Comparison of ENCODE assay signal across 9 cellular contexts in genomic region chr1:179091691-179092165, GRCh38. TPM values are rescaled to one million over a fixed set of nuclear protein-coding genes. Genes with fewer than 3 reads are reported as not detected.
A peak's percentile ranks its signal among the peaks of the same experiment; 100 is the strongest.
DNase-seq lines count a peak whose midpoint lies in the region; TF ChIP-seq lines count a peak whose summit lies in the region.
"Had no signal": no experiment of that assay in that cellular context is flagged by ENCODE, and none has a peak within 500 bp of the region (broad histone marks: within the 10 kb centered on the region; RNA-seq: fewer than 3 reads in every experiment).

No MANE protein-coding gene starts in this region.

- H3K27me3 Mint-ChIP-seq in progenitor cell of endocrine pancreas = no peaks in the 10 kb centered on the region
- no peaks in the 10 kb centered on the region for H3K27me3 Mint-ChIP-seq in CD8-positive, alpha-beta memory T cell

- no peak overlapping the region for H3K27ac ChIP-seq in mesenchymal stem cell (ENCODE audit: low read length, poor library complexity, severe bottlenecking)
- no peak overlapping the region for H3K27ac ChIP-seq in CD8-positive, alpha-beta memory T cell (ENCODE audit: low read depth, low read length)
- H3K27ac ChIP-seq: SK-N-MC had no signal

- H2AFZ ChIP-seq in mesenchymal stem cell (ENCODE audit: low read depth, low read length) = no peak overlapping the region

- H3K27me3 ChIP-seq in mesenchymal stem cell (ENCODE audit: control insufficient read depth in 1 of 2, insufficient read depth in 1 of 2, low read length in 2 of 2) = no peaks in the 10 kb centered on the region
- no peaks in the 10 kb centered on the region for H3K27me3 ChIP-seq in CD8-positive, alpha-beta memory T cell (ENCODE audit: insufficient read depth, low read length, poor library complexity, severe bottlenecking)

- no peak overlapping the region for H2BK12ac ChIP-seq in mesenchymal stem cell (ENCODE audit: low read length in 2 of 2)

- no peak overlapping the region for H2BK15ac ChIP-seq in mesenchymal stem cell (ENCODE audit: low read depth, poor library complexity, severe bottlenecking)

- peak overlapping the region in 1 of 2 experiments; percentile 10 for H3K23ac ChIP-seq in mesenchymal stem cell (ENCODE audit: low read length in 2 of 2)

- peaks cover 71 to 82% of the 10 kb centered on the region in 2 experiments for H3K36me3 ChIP-seq in mesenchymal stem cell (ENCODE audit: control insufficient read depth in 1 of 2, insufficient read depth in 2 of 2, low read depth in 1 of 2, low read length in 2 of 2)
- peaks cover 25% of the 10 kb centered on the region for H3K36me3 ChIP-seq in CD8-positive, alpha-beta memory T cell (ENCODE audit: insufficient read depth, low read length)

- no peak overlapping the region for H3K27ac Mint-ChIP-seq in progenitor cell of endocrine pancreas
- peak overlapping the region in 2 of 8 donors; percentile 56 to 70 for H3K27ac Mint-ChIP-seq in CD8-positive, alpha-beta memory T cell

- H3K18ac ChIP-seq in mesenchymal stem cell (ENCODE audit: low read depth in 1 of 2, low read length in 2 of 2) = peak overlapping the region; percentile 23 to 44

- no peak overlapping the region for H2BK120ac ChIP-seq in mesenchymal stem cell (ENCODE audit: low read depth, low read length)

- TF ChIP-seq CTCF in choroid plexus epithelial cell (conservative IDR thresholded peaks at IDR 0.05; ENCODE audit: low read depth, low read length) (no peak), progenitor cell of endocrine pancreas (IDR thresholded peaks at IDR 0.05; ENCODE audit: unreplicated experiment) (no peak)

- no peaks in the 10 kb centered on the region for H3K9me3 ChIP-seq in mesenchymal stem cell (ENCODE audit: control insufficient read depth, low read length)
- no peaks in the 10 kb centered on the region for H3K9me3 ChIP-seq in CD8-positive, alpha-beta memory T cell (ENCODE audit: low read length)

- no peaks in the 10 kb centered on the region for H3K9me3 Mint-ChIP-seq in progenitor cell of endocrine pancreas (ENCODE audit: low read depth)
- H3K9me3 Mint-ChIP-seq in CD8-positive, alpha-beta memory T cell = no peaks in the 10 kb centered on the region

- CTCF ChIA-PET in CD8-positive, alpha-beta memory T cell (lab: Charles Lee) = interaction anchor here (1.1 to 1.8 kb wide), 2 partner anchors 12 to 13 kb away, joined by 4 to 5 read pairs; no protein-coding TSS in a partner anchor

- H3K4me1 Mint-ChIP-seq in progenitor cell of endocrine pancreas (ENCODE audit: low read depth) = peaks cover 23% of the 10 kb centered on the region
- H3K4me1 Mint-ChIP-seq in CD8-positive, alpha-beta memory T cell = peaks cover 3 to 6% (median 5%) of the 10 kb centered on the region in 3 donors

- peak overlapping the region; percentile 79 for H3K9ac ChIP-seq in mesenchymal stem cell (ENCODE audit: low read length)

- H3K4ac ChIP-seq in mesenchymal stem cell (ENCODE audit: low read depth in 1 of 2, low read length in 2 of 2) = peak overlapping the region in 1 of 2 experiments; percentile 20

- H3K36me3 Mint-ChIP-seq in progenitor cell of endocrine pancreas (ENCODE audit: insufficient read depth) = peaks cover 23% of the 10 kb centered on the region
- peaks cover 0 to 80% (median 8%) of the 10 kb centered on the region in 3 donors for H3K36me3 Mint-ChIP-seq in CD8-positive, alpha-beta memory T cell

- H3K4me2 ChIP-seq in mesenchymal stem cell (ENCODE audit: low read length, poor library complexity, severe bottlenecking) = no peak overlapping the region

- peak; percentile 55 for DNase-seq in AG08395 (ENCODE audit: low spot score)
- DNase-seq in HT1080 (ENCODE audit: low read depth) = peak; percentile 17
- peak; percentile 81 for DNase-seq in choroid plexus epithelial cell (ENCODE audit: low read depth)
- DNase-seq in mesenchymal stem cell = peak; percentile 84
- DNase-seq in SHP77 treated with DMSO at 0.1 percent for 48 hours (lab: John Stamatoyannopoulos, UW) = no peak
- no peak for DNase-seq in middle frontal gyrus (ENCODE audit: extremely low spot score, low spot score)
- no peak for DNase-seq in progenitor cell of endocrine pancreas (ENCODE audit: low spot score, unreplicated experiment)
- no peak for DNase-seq in CD8-positive, alpha-beta memory T cell

- POLR2A ChIA-PET in CD8-positive, alpha-beta memory T cell (lab: Charles Lee) = no interaction called here

- H3K4me3 Mint-ChIP-seq in progenitor cell of endocrine pancreas (ENCODE audit: low read depth) = no peak overlapping the region
- no peak overlapping the region for H3K4me3 Mint-ChIP-seq in CD8-positive, alpha-beta memory T cell

- H3K79me1 ChIP-seq in mesenchymal stem cell (replicated peaks; ENCODE audit: low read length, poor library complexity, severe bottlenecking) = peaks cover 21% of the 10 kb centered on the region

- peak overlapping the region; percentile 10 for H4K8ac ChIP-seq in mesenchymal stem cell (ENCODE audit: low read length)

- no peak overlapping the region for H3K4me3 ChIP-seq in choroid plexus epithelial cell (ENCODE audit: low read depth, low read length)
- H3K4me3 ChIP-seq in mesenchymal stem cell (ENCODE audit: insufficient read depth in 1 of 2, low read depth in 1 of 2, low read length in 2 of 2) = no peak overlapping the region
- no peak overlapping the region for H3K4me3 ChIP-seq in CD8-positive, alpha-beta memory T cell (ENCODE audit: low read length)
- H3K4me3 ChIP-seq: SK-N-MC had no signal

- no peak overlapping the region for H3K14ac ChIP-seq in mesenchymal stem cell (ENCODE audit: low read length in 2 of 2)

- 55% methylated on average over 5 of the region's 5 CpGs for WGBS in mesenchymal stem cell

- peak overlapping the region; percentile 58 for H4K91ac ChIP-seq in mesenchymal stem cell (ENCODE audit: low read length)

- H2AK5ac ChIP-seq in mesenchymal stem cell (ENCODE audit: low read length, severe bottlenecking) = no peak overlapping the region

- peaks cover 21% of the 10 kb centered on the region for H3K4me1 ChIP-seq in mesenchymal stem cell (ENCODE audit: control insufficient read depth, insufficient read depth, low read depth, low read length)
- H3K4me1 ChIP-seq in CD8-positive, alpha-beta memory T cell (ENCODE audit: insufficient read depth, low read length) = no peaks in the 10 kb centered on the region

- no peak overlapping the region for H2BK5ac ChIP-seq in mesenchymal stem cell (ENCODE audit: low read depth, low read length, poor library complexity, severe bottlenecking)

RNA-seq across cellular contexts. Expression of gene TOR3A, which starts 9.9 kb away (rescaled TPM):
- total RNA-seq in HT1080 (2014; rRNA removed; shearing (Covaris generic)) = 48.2 and 94.6 TPM in 2 replicates
- 56.0 and 62.2 TPM in 2 replicates for polyA plus RNA-seq in HT1080 (2015; cell fraction: cytosol; rRNA removed)
- polyA plus RNA-seq in HT1080 (2015; cell fraction: nucleus; rRNA removed) = 44.3 and 45.9 TPM in 2 replicates
- polyA plus RNA-seq in mesenchymal stem cell (2013, experiment 1 of 2) = 15.8 TPM
- polyA plus RNA-seq in mesenchymal stem cell (2013, experiment 2 of 2) = 15.6 TPM
- 27.4 and 27.9 TPM in 2 replicates for total RNA-seq in progenitor cell of endocrine pancreas
- 10 to 100 TPM; 48.5 to 54.6 TPM for total RNA-seq in CD8-positive, alpha-beta memory T cell
- 43.8 TPM for polyA plus RNA-seq in CD8-positive, alpha-beta memory T cell

Comparison
In these comparisons a context has a peak if more than half of its experiments do, and no peak if none do; other contexts are left out.
1. DNase-seq: peak in AG08395 (single experiment), HT1080 (single experiment), choroid plexus epithelial cell (single experiment) and mesenchymal stem cell (single experiment); none in SHP77 treated with DMSO at 0.1 percent for 48 hours (single experiment), middle frontal gyrus (single experiment), progenitor cell of endocrine pancreas (single experiment) and CD8-positive, alpha-beta memory T cell (0 of 5).